In the genomic region with DNA sequence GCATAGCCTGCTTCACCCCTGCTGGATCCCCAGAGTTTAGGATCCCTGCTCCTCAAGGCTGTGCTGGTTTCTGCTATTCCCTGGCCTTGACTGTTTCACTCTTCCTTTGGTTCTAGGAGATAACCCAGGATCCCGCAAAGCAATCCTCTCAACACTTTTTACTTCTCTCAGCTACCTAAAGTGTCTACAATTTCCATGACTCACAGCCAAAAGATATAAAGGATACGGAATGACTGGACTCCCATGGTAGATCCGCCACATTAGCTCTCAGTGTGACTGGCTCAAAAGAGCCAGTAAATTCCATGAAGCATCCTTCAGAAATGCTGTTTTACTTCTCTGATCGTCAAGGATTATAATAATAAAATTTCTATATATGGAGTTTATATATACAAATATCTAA, we compare ENCODE assay signal across 25 cellular contexts.
"Had no signal": no experiment of that assay in that cellular context is flagged by ENCODE, and none has a peak within 500 bp of the region (broad histone marks: within the 10 kb centered on the region; RNA-seq: fewer than 3 reads in every experiment).

No MANE protein-coding gene starts in this region.

- H3K27me3 ChIP-seq: esophagus muscularis mucosa, neutrophil, sigmoid colon had no signal

- H3K27ac Mint-ChIP-seq: activated T-cell treated with anti-CD3 and anti-CD28 coated beads, Interleukin-2, amount 50 U/mL, for 24 hours; mesothelial cell of epicardium; naive B cell; nephron progenitor cell; T-helper 1 cell treated with Interleukin-12 subunit alpha and Interleukin-12 subunit beta and Interleukin-4 antibody, amounts not matched to agents 30 μg/mL and 1 μg/mL, for 36 hours had no signal

- H3K36me3 ChIP-seq: esophagus muscularis mucosa, neutrophil, pancreas, sigmoid colon, spleen, tibial nerve, WERI-Rb-1 had no signal

- H3K4me3 ChIP-seq: esophagus muscularis mucosa, pancreas, psoas muscle, sigmoid colon, spleen, tibial nerve had no signal

- ATAC-seq: activated CD4-positive, CD25-positive, alpha-beta regulatory T cell treated with anti-CD3 and anti-CD28 coated beads, Interleukin-2, amount 50 U/mL, for 24 hours; pancreas had no signal

- H3K36me3 Mint-ChIP-seq: mesothelial cell of epicardium, naive B cell had no signal

- H3K9me3 ChIP-seq: esophagus muscularis mucosa, neutrophil, pancreas, psoas muscle, sigmoid colon, spleen, tibial nerve had no signal

- H3K4me1 ChIP-seq: esophagus muscularis mucosa, pancreas, psoas muscle, spleen, tibial nerve had no signal

- DNase-seq: activated CD4-positive, alpha-beta T cell treated with anti-CD3 and anti-CD28 coated beads for 48 hours; activated CD4-positive, alpha-beta T cell treated with anti-CD3 and anti-CD28 coated beads, Interleukin-2, amount 50 U/mL, for 48 hours; activated CD8-positive, alpha-beta memory T cell treated with anti-CD3 and anti-CD28 coated beads for 24 hours; activated CD8-positive, alpha-beta memory T cell treated with anti-CD3 and anti-CD28 coated beads, Interleukin-2, amount 50 U/mL, for 4 hours; activated gamma-delta T cell treated with Interleukin-2 at 50 U/mL for 16 hours; activated naive CD4-positive, alpha-beta T cell treated with anti-CD3 and anti-CD28 coated beads, Interleukin-2, amount 50 U/mL, for 16 hours; activated T-cell treated with anti-CD3 and anti-CD28 coated beads, Interleukin-2, amount 50 U/mL, for 24 hours; amygdala; effector CD4-positive, alpha-beta T cell; left cardiac atrium; naive B cell; nephron progenitor cell; pancreas; psoas muscle; sigmoid colon; spleen; stimulated activated naive CD4-positive, alpha-beta T cell; T-helper 9 cell; WERI-Rb-1 had no signal

- H3K9me3 Mint-ChIP-seq: activated T-cell treated with anti-CD3 and anti-CD28 coated beads, Interleukin-2, amount 50 U/mL, for 24 hours; mesothelial cell of epicardium; nephron progenitor cell; T-helper 1 cell treated with Interleukin-12 subunit alpha and Interleukin-12 subunit beta and Interleukin-4 antibody, amounts not matched to agents 30 μg/mL and 1 μg/mL, for 36 hours had no signal

- H3K4me1 Mint-ChIP-seq: naive B cell had no signal

- H3K27ac ChIP-seq: esophagus muscularis mucosa, neutrophil, pancreas, psoas muscle, sigmoid colon, spleen, tibial nerve, WERI-Rb-1 had no signal

- H3K4me3 Mint-ChIP-seq: activated T-cell treated with anti-CD3 and anti-CD28 coated beads, Interleukin-2, amount 50 U/mL, for 24 hours; mesothelial cell of epicardium; naive B cell; nephron progenitor cell; T-helper 1 cell treated with Interleukin-12 subunit alpha and Interleukin-12 subunit beta and Interleukin-4 antibody, amounts not matched to agents 30 μg/mL and 1 μg/mL, for 36 hours had no signal
